Comparison of ENCODE assay signal across 22 cellular contexts in genomic region chr10:104031631-104032030, GRCh38. TPM values are rescaled to one million over a fixed set of nuclear protein-coding genes. Genes with fewer than 3 reads are reported as not detected.
DNase-seq lines count a peak whose midpoint lies in the region; ATAC-seq and TF ChIP-seq lines count a peak whose summit lies in the region.
"Had no signal": no experiment of that assay in that cellular context is flagged by ENCODE, and none has a peak within 500 bp of the region (broad histone marks: within the 10 kb centered on the region; RNA-seq: fewer than 3 reads in every experiment).

No MANE protein-coding gene starts in this region.

- H3K4me1 Mint-ChIP-seq in MCF 10A (ENCODE audit: insufficient read depth, unreplicated experiment) = no peaks in the 10 kb centered on the region
- H3K4me1 Mint-ChIP-seq in effector memory CD8-positive, alpha-beta T cell (ENCODE audit: low read depth in 2 of 2) = no peaks in the 10 kb centered on the region

- no peaks in the 10 kb centered on the region for H3K9me3 ChIP-seq in breast epithelium
- no peaks in the 10 kb centered on the region for H3K9me3 ChIP-seq in neutrophil
- H3K9me3 ChIP-seq: MG63 had no signal

- no peak for TF ChIP-seq POLR2A in breast epithelium (IDR thresholded peaks at IDR 0.05)

- DNase-seq in MCF 10A (ENCODE audit: unreplicated experiment) = no peak
- DNase-seq in breast epithelium (ENCODE audit: low spot score in 2 of 2) = no peak
- peak; percentile 4 for DNase-seq in MV-4-11 (lab: John Stamatoyannopoulos, UW)
- no peak for DNase-seq in NCI-H524 treated with DMSO at 0.1 percent for 48 hours (lab: John Stamatoyannopoulos, UW)
- DNase-seq in effector memory CD8-positive, alpha-beta T cell = no peak
- DNase-seq: DMS79, GOT3, Kasumi-1, MG63, NCI-H1092, NCI-H1436, NCI-H1930, NCI-H748 treated with DMSO at 0.1 percent for 48 hours, PC-9, RPMI8226, SHP77 treated with DMSO at 0.1 percent for 48 hours, SW 1271 had no signal

- H3K4me3 Mint-ChIP-seq in MCF 10A (ENCODE audit: unreplicated experiment) = no peak overlapping the region
- no peak overlapping the region for H3K4me3 Mint-ChIP-seq in effector memory CD8-positive, alpha-beta T cell

- H3K27me3 ChIP-seq in breast epithelium = no peaks in the 10 kb centered on the region
- H3K27me3 ChIP-seq in neutrophil = no peaks in the 10 kb centered on the region
- H3K27me3 ChIP-seq: MG63 had no signal

- H3K36me3 ChIP-seq in breast epithelium (no peaks in the 10 kb centered on the region), neutrophil (peaks cover 26% of the 10 kb centered on the region)

- BruUV-seq in MCF 10A (replicated peaks; lab: Mats Ljungman, UMichigan) = TSS peak; percentile 83

- H3K27ac ChIP-seq in breast epithelium (no peak overlapping the region), neutrophil (peak overlapping the region; percentile 87)
- H3K27ac ChIP-seq: C4-2B, PC-9, SK-N-MC had no signal

- POLR2A ChIA-PET in MCF 10A (lab: Yijun Ruan, JAX) = interaction anchor here (0.5 to 4.9 kb wide), 5 partner anchors 9 to 143 kb away, joined by 3 to 53 read pairs (median 4); partner anchors contain the start of gene SFR1

- H3K4me3 ChIP-seq in breast epithelium = no peak overlapping the region
- peak overlapping the region; percentile 40 to 43 for H3K4me3 ChIP-seq in neutrophil (ENCODE audit: low read depth in 1 of 2, low read length in 1 of 2)
- H3K4me3 ChIP-seq: MG63, PC-9, SK-N-MC had no signal

- TF ChIP-seq CTCF in MCF 10A (IDR thresholded peaks at IDR 0.05; ENCODE audit: unreplicated experiment) (no peak), breast epithelium (IDR thresholded peaks at IDR 0.05) (no peak), neutrophil (IDR thresholded peaks at IDR 0.05) (no peak)

- intact Hi-C loops in MCF 10A (cut with micrococcal nuclease) (loop anchor here (2.0 kb wide), 1 partner anchor 143 kb away; no protein-coding TSS in a partner anchor), breast epithelium (cut with DNase I; ENCODE audit: low total_unique reads) (no loop called here)

- CTCF ChIA-PET in MCF 10A (lab: Yijun Ruan, JAX) = interaction anchor here (0.5 to 2.0 kb wide), 7 partner anchors 9 to 179 kb away, joined by 3 to 8 read pairs (median 4); partner anchors contain the start of gene SFR1

- no peak overlapping the region for H3K27ac Mint-ChIP-seq in MCF 10A (ENCODE audit: low read depth, unreplicated experiment)
- H3K27ac Mint-ChIP-seq in effector memory CD8-positive, alpha-beta T cell = no peak overlapping the region

- H3K27me3 Mint-ChIP-seq in MCF 10A (ENCODE audit: insufficient read depth, unreplicated experiment) = no peaks in the 10 kb centered on the region
- H3K27me3 Mint-ChIP-seq in effector memory CD8-positive, alpha-beta T cell = no peaks in the 10 kb centered on the region

- ATAC-seq in GM21515 (IDR thresholded peaks at IDR 0.05; ENCODE audit: unreplicated experiment) = no peak
- no peak for ATAC-seq in effector memory CD8-positive, alpha-beta T cell (replicated peaks)

- H3K36me3 Mint-ChIP-seq in MCF 10A (ENCODE audit: insufficient read depth, unreplicated experiment) = peaks cover 93% of the 10 kb centered on the region
- H3K36me3 Mint-ChIP-seq in effector memory CD8-positive, alpha-beta T cell (ENCODE audit: insufficient read depth) = peaks cover 32% of the 10 kb centered on the region

- no peaks in the 10 kb centered on the region for H3K9me3 Mint-ChIP-seq in MCF 10A (ENCODE audit: unreplicated experiment)
- no peaks in the 10 kb centered on the region for H3K9me3 Mint-ChIP-seq in effector memory CD8-positive, alpha-beta T cell

- H3K4me1 ChIP-seq in breast epithelium (no peaks in the 10 kb centered on the region), neutrophil (ENCODE audit: control insufficient read depth in 1 of 2, insufficient read depth in 1 of 2, low read depth in 1 of 2, low read length in 1 of 2) (peaks cover 58 to 72% of the 10 kb centered on the region in 2 experiments)

RNA-seq across cellular contexts. Expression of gene COL17A1, which starts 54.0 kb away (rescaled TPM):
- total RNA-seq in MCF 10A (2022) = 514 and 563 TPM in 2 replicates
- 10 to 100 TPM in 2 of 3 donors, under 1 TPM in 1; 0.16 to 56.1 (median 34.1) TPM for total RNA-seq in breast epithelium
- total RNA-seq: NCI-H460 had no signal

Comparison
In these comparisons a context has a peak if more than half of its experiments do, and no peak if none do; other contexts are left out.
1. H3K4me3 ChIP-seq: peak in neutrophil (2 of 2); none in breast epithelium (0 of 3).